In the genomic region with DNA sequence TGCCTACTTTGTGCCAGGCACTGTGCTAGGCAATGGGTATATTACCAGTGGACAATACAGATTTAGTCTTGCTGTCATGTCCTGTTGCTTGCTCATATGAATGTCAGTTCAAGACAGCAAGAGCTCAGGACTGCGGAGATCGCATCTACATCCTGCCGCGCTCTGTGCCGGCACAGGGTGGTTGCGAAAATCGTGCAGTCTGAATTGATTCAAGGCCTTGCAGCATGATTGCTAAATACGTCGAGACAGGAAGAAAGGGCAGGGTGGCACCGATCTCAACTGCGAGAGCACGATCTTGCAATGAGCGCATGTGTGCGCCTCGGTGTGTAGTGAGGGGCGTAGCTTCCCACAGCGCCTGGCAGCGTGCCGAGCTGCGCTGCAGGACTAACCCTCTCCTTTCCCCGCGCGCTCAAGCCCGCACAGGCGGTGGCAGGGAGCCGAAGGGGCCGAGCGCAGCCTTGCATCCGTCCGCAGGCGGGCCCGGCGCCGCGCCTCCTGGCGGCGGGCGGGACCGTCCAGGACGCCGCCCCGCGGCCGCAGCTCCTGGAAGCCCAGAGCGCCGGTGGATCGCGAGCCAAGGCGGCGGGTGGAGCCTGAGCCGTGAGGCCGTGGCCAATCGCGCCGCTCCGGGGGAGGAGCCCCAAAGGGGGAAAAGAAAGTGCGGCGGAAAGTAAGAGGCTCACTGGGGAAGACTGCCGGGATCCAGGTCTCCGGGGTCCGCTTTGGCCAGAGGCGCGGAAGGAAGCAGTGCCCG, we compare ENCODE assay signal across 8 cellular contexts. TPM values are rescaled to one million over a fixed set of nuclear protein-coding genes. Genes with fewer than 3 reads are reported as not detected.
DNase-seq lines count a peak whose midpoint lies in the region; ATAC-seq and TF ChIP-seq lines count a peak whose summit lies in the region.

A gene with protein sequence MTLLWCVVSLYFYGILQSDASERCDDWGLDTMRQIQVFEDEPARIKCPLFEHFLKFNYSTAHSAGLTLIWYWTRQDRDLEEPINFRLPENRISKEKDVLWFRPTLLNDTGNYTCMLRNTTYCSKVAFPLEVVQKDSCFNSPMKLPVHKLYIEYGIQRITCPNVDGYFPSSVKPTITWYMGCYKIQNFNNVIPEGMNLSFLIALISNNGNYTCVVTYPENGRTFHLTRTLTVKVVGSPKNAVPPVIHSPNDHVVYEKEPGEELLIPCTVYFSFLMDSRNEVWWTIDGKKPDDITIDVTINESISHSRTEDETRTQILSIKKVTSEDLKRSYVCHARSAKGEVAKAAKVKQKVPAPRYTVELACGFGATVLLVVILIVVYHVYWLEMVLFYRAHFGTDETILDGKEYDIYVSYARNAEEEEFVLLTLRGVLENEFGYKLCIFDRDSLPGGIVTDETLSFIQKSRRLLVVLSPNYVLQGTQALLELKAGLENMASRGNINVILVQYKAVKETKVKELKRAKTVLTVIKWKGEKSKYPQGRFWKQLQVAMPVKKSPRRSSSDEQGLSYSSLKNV (plus strand): TSS at position 677 of the 754 bp plus-strand sequence. CDS start 50,205 bp downstream, outside the sequence.

- no peak for TF ChIP-seq RAD21 in SK-N-SH (IDR thresholded peaks at IDR 0.05; ENCODE audit: low read length)

- H3K79me2 ChIP-seq in SK-N-SH (ENCODE audit: insufficient read depth): 0 out of 2 replicates have a peak, but pooled peaks cover 7% of the 10 kb centered on the region
- H3K79me2 ChIP-seq in osteoblast (ENCODE audit: insufficient read depth, low read length): peaks cover 20% of the 10 kb centered on the region

- 5% methylated on average over 11 of the region's 64 CpGs for WGBS in SK-N-SH (ENCODE audit: low lambda C conversion rate)

- DNase-seq in GF-D8 (lab: John Stamatoyannopoulos, UW) (peak; percentile 94), HAP-1 (ENCODE audit: low spot score in 2 of 2) (peak; percentile 82 to 90), MG63 (peak; percentile 95), SK-N-SH (peak; percentile 88), glomerular endothelial cell (ENCODE audit: extremely low read depth, low read depth, low spot score) (peak; percentile 22), osteoblast (ENCODE audit: insufficient read length, low spot score, missing footprints) (peak; percentile 97), thoracic aorta (ENCODE audit: low spot score) (peak; percentile 47)

- H3K27ac Mint-ChIP-seq in activated naive CD4-positive, alpha-beta T cell treated with anti-CD3 and anti-CD28 coated beads, Interleukin-2, amount 50 U/mL, for 24 hours: peak within 1 kb of the TSS; percentile 86

- no peaks in the 10 kb centered on the region for H3K9me3 ChIP-seq in HAP-1
- no peaks in the 10 kb centered on the region for H3K9me3 ChIP-seq in MG63
- H3K9me3 ChIP-seq in SK-N-SH: no peaks in the 10 kb centered on the region
- no peaks in the 10 kb centered on the region for H3K9me3 ChIP-seq in osteoblast (ENCODE audit: low read depth, low read length)
- no peaks in the 10 kb centered on the region for H3K9me3 ChIP-seq in thoracic aorta

- H2AFZ ChIP-seq in SK-N-SH (ENCODE audit: low read depth) (peak within 1 kb of the TSS; percentile 93), osteoblast (ENCODE audit: low read length) (peak within 1 kb of the TSS; percentile 96)

- H3K9me2 ChIP-seq in SK-N-SH: no peaks in the 10 kb centered on the region

- TF ChIP-seq CTCF in SK-N-SH (IDR thresholded peaks at IDR 0.05): peak; percentile 59
- peak; percentile 41 for TF ChIP-seq CTCF in osteoblast (IDR thresholded peaks at IDR 0.05; ENCODE audit: extremely low read depth, low read depth, low read length)
- peak; percentile 77 for TF ChIP-seq CTCF in thoracic aorta (IDR thresholded peaks at IDR 0.05)

- H3K9me3 Mint-ChIP-seq in activated naive CD4-positive, alpha-beta T cell treated with anti-CD3 and anti-CD28 coated beads, Interleukin-2, amount 50 U/mL, for 24 hours: no peaks in the 10 kb centered on the region

- H3K27me3 ChIP-seq in HAP-1 (ENCODE audit: low read depth): no peaks in the 10 kb centered on the region
- no peaks in the 10 kb centered on the region for H3K27me3 ChIP-seq in MG63
- no peaks in the 10 kb centered on the region for H3K27me3 ChIP-seq in SK-N-SH (ENCODE audit: insufficient read depth)
- no peaks in the 10 kb centered on the region for H3K27me3 ChIP-seq in osteoblast (ENCODE audit: insufficient read depth, low read length)
- H3K27me3 ChIP-seq in thoracic aorta (replicated peaks; ENCODE audit: insufficient read depth): no peaks in the 10 kb centered on the region

- no peaks in the 10 kb centered on the region for H4K20me1 ChIP-seq in SK-N-SH (ENCODE audit: insufficient read depth)
- no peaks in the 10 kb centered on the region for H4K20me1 ChIP-seq in osteoblast (ENCODE audit: insufficient read depth, low read length)

- H3K27ac ChIP-seq in SK-N-SH (ENCODE audit: low read depth in 2 of 2, low read length in 1 of 2) (peak within 1 kb of the TSS in 1 of 2 experiments; percentile 62; a peak in 1 of 4 replicates), osteoblast (ENCODE audit: low read depth, low read length) (peak within 1 kb of the TSS; percentile 76), thoracic aorta (peak within 1 kb of the TSS; percentile 64 to 74)

- in situ Hi-C loops in HAP-1 (cut with MboI; ENCODE audit: low sequenced_read_pairs): no loop called here

- H3K9ac ChIP-seq in SK-N-SH: peak within 1 kb of the TSS; percentile 64

- H3K36me3 Mint-ChIP-seq in activated naive CD4-positive, alpha-beta T cell treated with anti-CD3 and anti-CD28 coated beads, Interleukin-2, amount 50 U/mL, for 24 hours: peaks cover 5% of the 10 kb centered on the region

- H3K27me3 Mint-ChIP-seq in activated naive CD4-positive, alpha-beta T cell treated with anti-CD3 and anti-CD28 coated beads, Interleukin-2, amount 50 U/mL, for 24 hours: no peaks in the 10 kb centered on the region

- H3K4me2 ChIP-seq in SK-N-SH (peak within 1 kb of the TSS; percentile 92), osteoblast (ENCODE audit: insufficient read depth, low read length) (peak within 1 kb of the TSS; percentile 94)

- ATAC-seq in thoracic aorta (ENCODE audit: insufficient number of reproducible peaks, low FRiP score, low read depth): peak; percentile 86

- H3K4me3 ChIP-seq in HAP-1 (peak within 1 kb of the TSS; percentile 73), MG63 (peak within 1 kb of the TSS; percentile 97), SK-N-SH (ENCODE audit: low read depth in 2 of 2, low read length in 1 of 2) (peak within 1 kb of the TSS; percentile 75 to 91), osteoblast (ENCODE audit: insufficient read depth, low read length) (peak within 1 kb of the TSS; percentile 91), thoracic aorta (peak within 1 kb of the TSS; percentile 93)

- H3K4me1 Mint-ChIP-seq in activated naive CD4-positive, alpha-beta T cell treated with anti-CD3 and anti-CD28 coated beads, Interleukin-2, amount 50 U/mL, for 24 hours: peaks cover 46% of the 10 kb centered on the region

- peak within 1 kb of the TSS; percentile 91 for H3K4me3 Mint-ChIP-seq in activated naive CD4-positive, alpha-beta T cell treated with anti-CD3 and anti-CD28 coated beads, Interleukin-2, amount 50 U/mL, for 24 hours

- no peaks in the 10 kb centered on the region; the same call in 1 of the 2 replicates for H3K4me1 ChIP-seq in HAP-1
- H3K4me1 ChIP-seq in SK-N-SH (ENCODE audit: control insufficient read depth in 1 of 2, insufficient read depth in 2 of 2, low read depth in 1 of 2, low read length in 1 of 2): peaks cover 4 to 18% of the 10 kb centered on the region in 2 experiments; a peak in 2 of 4 replicates
- peaks cover 34% of the 10 kb centered on the region for H3K4me1 ChIP-seq in osteoblast (ENCODE audit: insufficient read depth, low read length)
- peaks cover 0 to 5% of the 10 kb centered on the region in 2 donors for H3K4me1 ChIP-seq in thoracic aorta (ENCODE audit: control insufficient read depth in 1 of 2, low read depth in 2 of 2)

- H3K36me3 ChIP-seq in HAP-1 (replicated peaks): no peaks in the 10 kb centered on the region
- H3K36me3 ChIP-seq in MG63: peaks cover 7% of the 10 kb centered on the region
- no peaks in the 10 kb centered on the region for H3K36me3 ChIP-seq in SK-N-SH (replicated peaks in 1 of 2; ENCODE audit: control insufficient read depth in 1 of 2, insufficient read depth in 2 of 2, low read length in 1 of 2)
- H3K36me3 ChIP-seq in osteoblast (ENCODE audit: insufficient read depth, low read length): no peaks in the 10 kb centered on the region
- H3K36me3 ChIP-seq in thoracic aorta: no peaks in the 10 kb centered on the region

- CTCF ChIA-PET in SK-N-SH (lab: Yijun Ruan, JAX): interaction anchor here (0.6 to 1.3 kb wide), 3 partner anchors 16 to 26 kb away, joined by 3 to 4 read pairs (median 4); no protein-coding TSS in a partner anchor

- H3F3A ChIP-seq in SK-N-SH (replicated peaks; ENCODE audit: insufficient read depth): peaks cover 5% of the 10 kb centered on the region

- POLR2A ChIA-PET in SK-N-SH (lab: Yijun Ruan, JAX): no interaction called here

- no peak for TF ChIP-seq EP300 in SK-N-SH (IDR thresholded peaks at IDR 0.05; ENCODE audit: borderline replicate concordance in 1 of 2, low read depth in 1 of 2, low read length in 1 of 2)

TF ChIP-seq in SK-N-SH, 30 proteins besides CTCF, POLR2A, EP300 and RAD21:
- TF ChIP-seq NFIC (IDR thresholded peaks at IDR 0.05; ENCODE audit: borderline replicate concordance) (0 out of 2 replicates have a peak, but pooled peaks have one; percentile 38), FOXJ3 (CRISPR knock-in tag; IDR thresholded peaks at IDR 0.05) (no peak), SMC3 (IDR thresholded peaks at IDR 0.05; ENCODE audit: low read depth, low read length) (peak; percentile 29; the same call in 1 of the 2 replicates), MXI1 (IDR thresholded peaks at IDR 0.05; ENCODE audit: low read depth, low read length) (0 out of 2 replicates have a peak, but pooled peaks have one; percentile 33), NRF1 (IDR thresholded peaks at IDR 0.05; ENCODE audit: low read depth, low read length) (0 out of 2 replicates have a peak, but pooled peaks have one; percentile 13)

RNA-seq across cellular contexts. Expression of the gene that starts here (rescaled TPM):
- total RNA-seq in MG63 (2014; rRNA removed; shearing (Covaris generic); ENCODE audit: low replicate concordance): 6.4 TPM in 2 replicates
- 7.6 and 10.8 TPM in 2 replicates for polyA plus RNA-seq in SK-N-SH (2012; rRNA removed)
- polyA plus RNA-seq in SK-N-SH (2012; cell fraction: cytosol; rRNA removed): 8.2 and 8.7 TPM in 2 replicates
- 3.6 and 10.1 TPM in 2 replicates for polyA plus RNA-seq in SK-N-SH (2012; cell fraction: nucleus; rRNA removed)
- 8.1 and 12.5 TPM in 2 replicates for total RNA-seq in glomerular endothelial cell
- 14.7 and 14.8 TPM in 2 replicates for total RNA-seq in osteoblast
- total RNA-seq in thoracic aorta: 10 to 100 TPM; 19.8 to 32.9 TPM

Comparison
In these comparisons a context has a peak if more than half of its experiments do, and no peak if none do; other contexts are left out.
1. DNase-seq: peak in every context shown above with its lines; median percentile 97 in osteoblast; 95 in MG63; 94 in GF-D8; 88 in SK-N-SH; 86 in HAP-1; 47 in thoracic aorta; 22 in glomerular endothelial cell.